Comparison of ENCODE assay signal across 13 cellular contexts in the genomic region with DNA sequence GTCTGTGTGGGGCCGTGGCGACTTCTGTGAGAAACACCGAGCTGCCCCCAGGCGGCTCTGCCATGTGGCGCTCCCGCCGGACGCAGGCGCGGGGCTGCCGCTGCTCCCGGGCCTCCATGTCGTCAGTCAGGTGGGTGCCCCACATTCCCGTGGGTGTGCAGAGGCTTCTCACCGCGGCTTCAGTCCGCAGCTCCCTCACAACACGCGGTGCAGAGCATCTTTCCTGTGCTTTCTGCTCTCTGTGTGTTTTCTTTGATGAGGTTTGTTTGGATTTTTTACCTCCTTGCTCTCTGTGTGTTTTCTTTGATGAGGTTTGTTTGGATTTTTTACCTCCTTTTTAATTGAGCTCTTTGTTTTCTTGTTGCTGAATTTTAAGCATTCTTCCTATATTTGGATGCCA. TPM values are rescaled to one million over a fixed set of nuclear protein-coding genes. Genes with fewer than 3 reads are reported as not detected.
DNase-seq lines count a peak whose midpoint lies in the region; ATAC-seq and TF ChIP-seq lines count a peak whose summit lies in the region.
"Had no signal": no experiment of that assay in that cellular context is flagged by ENCODE, and none has a peak within 500 bp of the region (broad histone marks: within the 10 kb centered on the region; RNA-seq: fewer than 3 reads in every experiment).

No MANE protein-coding gene starts in this region.

- no peak for TF ChIP-seq CTCF in left ventricle myocardium inferior (IDR thresholded peaks at IDR 0.05; ENCODE audit: borderline replicate concordance)
- no peak for TF ChIP-seq CTCF in MCF 10A (IDR thresholded peaks at IDR 0.05; ENCODE audit: unreplicated experiment)

- H3K36me3 Mint-ChIP-seq in T-cell (no peaks in the 10 kb centered on the region), MCF 10A (ENCODE audit: insufficient read depth, unreplicated experiment) (no peaks in the 10 kb centered on the region)
- H3K36me3 Mint-ChIP-seq in activated T-cell treated with anti-CD3 and anti-CD28 coated beads, Interleukin-2, amount 50 U/mL, for 24 hours (ENCODE audit: low read depth), result no peaks in the 10 kb centered on the region
- H3K36me3 Mint-ChIP-seq: CD14-positive monocyte, memory B cell had no signal

- CTCF ChIA-PET in T-cell (lab: Charles Lee) (interaction anchor here in 1 of 2 donors (1.0 to 1.2 kb wide), 3 partner anchors 118 to 191 kb away, joined by 3 to 5 read pairs (median 3); partner anchors contain the start of gene CAPN10), MCF 10A (lab: Yijun Ruan, JAX) (no interaction called here)

- peaks cover 86% of the 10 kb centered on the region for H3K27me3 ChIP-seq in left ventricle myocardium inferior (ENCODE audit: low read depth)
- H3K27me3 ChIP-seq: ovary had no signal

- H3K27ac ChIP-seq in left ventricle myocardium inferior (replicated peaks), result no peak overlapping the region
- H3K27ac ChIP-seq: ovary had no signal

- peak; percentile 48 to 96 (median 67) for ATAC-seq in T-cell (replicated peaks in 1 of 4)
- ATAC-seq in GM18861 (IDR thresholded peaks at IDR 0.05; ENCODE audit: unreplicated experiment), result no peak
- ATAC-seq in GM19395 (IDR thresholded peaks at IDR 0.05; ENCODE audit: unreplicated experiment), result no peak

- peak in 21 of 34 experiments; percentile 6 to 42 (median 19) for DNase-seq in T-cell
- DNase-seq in activated T-cell treated with anti-CD3 and anti-CD28 coated beads, Interleukin-2, amount 50 U/mL, for 24 hours, result peak; percentile 63
- peak; percentile 5 for DNase-seq in left ventricle myocardium inferior
- DNase-seq in stimulated activated CD4-positive, alpha-beta T cell treated with anti-CD3 and anti-CD28 coated beads, TNF-alpha, amount 100 ng/mL, for 48 hours (ENCODE audit: low read depth in 3 of 3), result peak in 2 of 3 donors; percentile 7 to 18
- DNase-seq in MCF 10A (ENCODE audit: unreplicated experiment), result no peak
- DNase-seq in RKO (ENCODE audit: low spot score), result no peak
- DNase-seq: hippocampal formation, SIG-M5 had no signal

- no peak overlapping the region for H3K4me3 ChIP-seq in left ventricle myocardium inferior
- H3K4me3 ChIP-seq: ovary had no signal

- intact Hi-C loops in left ventricle myocardium inferior (cut with micrococcal nuclease), result no loop called here
- intact Hi-C loops in MCF 10A (cut with micrococcal nuclease), result no loop called here

- no peaks in the 10 kb centered on the region for H3K9me3 Mint-ChIP-seq in T-cell
- no peaks in the 10 kb centered on the region for H3K9me3 Mint-ChIP-seq in activated T-cell treated with anti-CD3 and anti-CD28 coated beads, Interleukin-2, amount 50 U/mL, for 24 hours
- H3K9me3 Mint-ChIP-seq in MCF 10A (ENCODE audit: unreplicated experiment), result no peaks in the 10 kb centered on the region
- H3K9me3 Mint-ChIP-seq: CD14-positive monocyte, memory B cell had no signal

- H3K4me1 ChIP-seq in left ventricle myocardium inferior, result no peaks in the 10 kb centered on the region

- BruUV-seq in MCF 10A (replicated peaks; lab: Mats Ljungman, UMichigan), result no TSS peak

- peak overlapping the region in 1 of 2 donors; percentile 1 for H3K27ac Mint-ChIP-seq in T-cell
- no peak overlapping the region for H3K27ac Mint-ChIP-seq in activated T-cell treated with anti-CD3 and anti-CD28 coated beads, Interleukin-2, amount 50 U/mL, for 24 hours
- H3K27ac Mint-ChIP-seq in MCF 10A (ENCODE audit: low read depth, unreplicated experiment), result no peak overlapping the region
- H3K27ac Mint-ChIP-seq: memory B cell had no signal

- peaks cover 5 to 10% of the 10 kb centered on the region in 2 donors for H3K27me3 Mint-ChIP-seq in T-cell
- H3K27me3 Mint-ChIP-seq in activated T-cell treated with anti-CD3 and anti-CD28 coated beads, Interleukin-2, amount 50 U/mL, for 24 hours, result peaks cover 23% of the 10 kb centered on the region
- peaks cover 72% of the 10 kb centered on the region for H3K27me3 Mint-ChIP-seq in MCF 10A (ENCODE audit: insufficient read depth, unreplicated experiment)

- H3K4me3 Mint-ChIP-seq in T-cell (peak overlapping the region; percentile 39 to 57 (median 54)), MCF 10A (ENCODE audit: unreplicated experiment) (no peak overlapping the region)
- H3K4me3 Mint-ChIP-seq in activated T-cell treated with anti-CD3 and anti-CD28 coated beads, Interleukin-2, amount 50 U/mL, for 24 hours, result peak overlapping the region; percentile 45
- H3K4me3 Mint-ChIP-seq: memory B cell had no signal

- POLR2A ChIA-PET in T-cell (lab: Charles Lee), result no interaction called here
- POLR2A ChIA-PET in MCF 10A (lab: Yijun Ruan, JAX), result no interaction called here

- no peaks in the 10 kb centered on the region for H3K9me3 ChIP-seq in left ventricle myocardium inferior (replicated peaks)
- H3K9me3 ChIP-seq: ovary had no signal

- no peaks in the 10 kb centered on the region for H3K36me3 ChIP-seq in left ventricle myocardium inferior
- H3K36me3 ChIP-seq: ovary had no signal

- peaks cover 16 to 22% (median 16%) of the 10 kb centered on the region in 3 donors for H3K4me1 Mint-ChIP-seq in T-cell
- H3K4me1 Mint-ChIP-seq in activated T-cell treated with anti-CD3 and anti-CD28 coated beads, Interleukin-2, amount 50 U/mL, for 24 hours (ENCODE audit: low read depth), result peaks cover 13% of the 10 kb centered on the region
- H3K4me1 Mint-ChIP-seq in MCF 10A (ENCODE audit: insufficient read depth, unreplicated experiment), result no peaks in the 10 kb centered on the region
- H3K4me1 Mint-ChIP-seq: memory B cell had no signal

RNA-seq across cellular contexts. Expression of gene AQP12A, which starts 13.0 kb away (rescaled TPM):
- total RNA-seq in T-cell (not detected), left ventricle myocardium inferior (not detected), MCF 10A (2022) (not detected in 2 replicates)
- total RNA-seq: ovary had no signal

RNA-seq across cellular contexts. Expression of gene AQP12B, which starts 22.0 kb away (rescaled TPM):
- total RNA-seq in T-cell (not detected), left ventricle myocardium inferior (not detected), MCF 10A (2022) (not detected in 2 replicates)

Comparison
In these comparisons a context has a peak if more than half of its experiments do, and no peak if none do; other contexts are left out.
1. ATAC-seq: peak in T-cell (4 of 4); none in GM18861 (single experiment) and GM19395 (single experiment).
2. DNase-seq: peak in T-cell (21 of 34), activated T-cell treated with anti-CD3 and anti-CD28 coated beads, Interleukin-2, amount 50 U/mL, for 24 hours (single experiment), left ventricle myocardium inferior (single experiment) and stimulated activated CD4-positive, alpha-beta T cell treated with anti-CD3 and anti-CD28 coated beads, TNF-alpha, amount 100 ng/mL, for 48 hours (2 of 3); none in MCF 10A (single experiment) and RKO (single experiment).